In the genomic region with DNA sequence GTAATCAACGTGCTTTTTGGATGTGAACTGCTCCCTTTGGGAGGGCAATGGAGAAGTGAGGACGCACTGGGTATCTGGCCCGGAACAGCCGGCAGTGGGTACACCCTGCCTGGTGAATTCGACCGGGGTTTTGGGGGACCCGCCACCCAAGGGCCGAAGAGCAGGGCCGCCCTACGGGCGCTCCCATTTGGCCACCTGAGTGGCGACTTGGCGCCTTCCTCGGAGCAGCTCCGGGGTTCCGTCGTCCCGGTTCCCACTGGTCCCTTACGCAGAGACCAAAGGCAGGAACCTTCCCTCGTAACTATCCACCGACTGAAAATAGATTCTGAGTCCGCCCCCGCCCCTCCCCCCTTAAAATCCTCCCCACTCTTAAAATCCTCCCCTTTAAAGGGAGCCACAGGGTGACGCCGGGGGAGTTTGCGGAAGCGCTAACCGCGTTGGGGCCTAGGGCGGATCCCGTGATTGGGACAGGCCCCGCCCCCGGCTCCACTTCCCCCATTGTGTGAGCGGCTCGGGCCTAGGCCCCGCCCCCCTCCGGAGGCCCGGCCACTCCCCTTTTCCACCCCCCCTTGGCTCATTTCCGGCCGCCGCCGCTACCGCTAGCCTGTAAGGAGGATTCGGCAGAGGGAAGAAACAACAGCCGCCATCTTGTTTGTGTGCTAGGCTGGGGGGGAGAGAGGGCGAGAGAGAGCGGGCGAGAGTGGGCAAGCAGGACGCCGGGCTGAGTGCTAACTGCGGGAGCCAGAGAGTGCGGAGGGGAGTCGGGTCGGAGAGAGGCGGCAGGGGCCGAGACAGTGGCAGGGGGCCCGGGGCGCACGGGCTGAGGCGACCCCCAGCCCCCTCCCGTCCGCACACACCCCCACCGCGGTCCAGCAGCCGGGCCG, we compare ENCODE assay signal across 8 cellular contexts. TPM values are rescaled to one million over a fixed set of nuclear protein-coding genes. Genes with fewer than 3 reads are reported as not detected.
DNase-seq lines count a peak whose midpoint lies in the region; ATAC-seq and TF ChIP-seq lines count a peak whose summit lies in the region.

No MANE protein-coding gene starts in this region.

- no peaks in the 10 kb centered on the region for H3K27me3 Mint-ChIP-seq in naive thymus-derived CD8-positive, alpha-beta T cell
- H3K27me3 Mint-ChIP-seq in stimulated activated naive B cell treated with anti-CD40 and anti-IgM and Interleukin-4, amounts not matched to agents 10 μg/mL and 1 μg/mL and 100 μg/mL, for 72 hours: no peaks in the 10 kb centered on the region

- CTCF ChIA-PET in RWPE1 (lab: Yijun Ruan, JAX): no interaction called here

- peaks cover 17 to 34% (median 32%) of the 10 kb centered on the region in 4 donors for H3K4me1 Mint-ChIP-seq in naive thymus-derived CD8-positive, alpha-beta T cell
- peaks cover 15 to 31% of the 10 kb centered on the region in 2 donors for H3K4me1 Mint-ChIP-seq in stimulated activated naive B cell treated with anti-CD40 and anti-IgM and Interleukin-4, amounts not matched to agents 10 μg/mL and 1 μg/mL and 100 μg/mL, for 72 hours

- no peak for TF ChIP-seq CTCF in RWPE1 (conservative IDR thresholded peaks at IDR 0.05; ENCODE audit: low read depth)
- no peak for TF ChIP-seq CTCF in fibroblast of mammary gland (conservative IDR thresholded peaks at IDR 0.05; ENCODE audit: control insufficient read depth, insufficient read depth, low read depth, low read length)

- H3K4me3 ChIP-seq in fibroblast of mammary gland (ENCODE audit: control insufficient read depth, low read depth, low read length): peak overlapping the region; percentile 83

- DNase-seq in EH (ENCODE audit: low read depth): peak; percentile 99
- peak; percentile 93 for DNase-seq in H4 (ENCODE audit: low spot score)
- DNase-seq in LoVo (ENCODE audit: low spot score): peak; percentile 99
- peak; percentile 96 for DNase-seq in RWPE1 (ENCODE audit: low spot score)
- peak; percentile 100 for DNase-seq in activated T-helper 9 cell treated with anti-CD3 and anti-CD28 coated beads, Interleukin-2, amount 50 U/mL, for 16 hours (ENCODE audit: low read depth)
- DNase-seq in fibroblast of mammary gland (ENCODE audit: low read depth): peak; percentile 97
- peak; percentile 98 to 100 (median 99) for DNase-seq in naive thymus-derived CD8-positive, alpha-beta T cell
- DNase-seq in stimulated activated naive B cell treated with anti-CD40 and anti-IgM and Interleukin-4, amounts not matched to agents 10 μg/mL and 1 μg/mL and 100 μg/mL, for 72 hours: peak; percentile 98

- POLR2A ChIA-PET in RWPE1 (lab: Yijun Ruan, JAX; ENCODE audit: low non-redundant PET): interaction anchor here (1.5 kb wide), 1 partner anchor 69 kb away, joined by 3 read pairs; no protein-coding TSS in a partner anchor
- POLR2A ChIA-PET in naive thymus-derived CD8-positive, alpha-beta T cell (lab: Charles Lee): interaction anchor here (0.9 to 8.6 kb wide), 10 partner anchors 14 to 356 kb away, joined by 3 to 142 read pairs (median 8); partner anchors contain the start of genes RANGAP1, RBX1, ST13 and TOB2

- no peaks in the 10 kb centered on the region for H3K9me3 Mint-ChIP-seq in naive thymus-derived CD8-positive, alpha-beta T cell
- H3K9me3 Mint-ChIP-seq in stimulated activated naive B cell treated with anti-CD40 and anti-IgM and Interleukin-4, amounts not matched to agents 10 μg/mL and 1 μg/mL and 100 μg/mL, for 72 hours: no peaks in the 10 kb centered on the region

- peak overlapping the region; percentile 99 for H3K27ac ChIP-seq in RWPE1

- peak overlapping the region; percentile 92 to 99 (median 98) for H3K4me3 Mint-ChIP-seq in naive thymus-derived CD8-positive, alpha-beta T cell
- peak overlapping the region; percentile 88 to 97 for H3K4me3 Mint-ChIP-seq in stimulated activated naive B cell treated with anti-CD40 and anti-IgM and Interleukin-4, amounts not matched to agents 10 μg/mL and 1 μg/mL and 100 μg/mL, for 72 hours

- peak overlapping the region; percentile 97 to 99 (median 99) for H3K27ac Mint-ChIP-seq in naive thymus-derived CD8-positive, alpha-beta T cell
- peak overlapping the region; percentile 98 for H3K27ac Mint-ChIP-seq in stimulated activated naive B cell treated with anti-CD40 and anti-IgM and Interleukin-4, amounts not matched to agents 10 μg/mL and 1 μg/mL and 100 μg/mL, for 72 hours

- peak; percentile 79 to 88 for ATAC-seq in naive thymus-derived CD8-positive, alpha-beta T cell
- peak; percentile 87 to 90 for ATAC-seq in stimulated activated naive B cell treated with anti-CD40 and anti-IgM and Interleukin-4, amounts not matched to agents 10 μg/mL and 1 μg/mL and 100 μg/mL, for 72 hours (replicated peaks)

- H3K36me3 Mint-ChIP-seq in naive thymus-derived CD8-positive, alpha-beta T cell: peaks cover 0 to 12% (median 5%) of the 10 kb centered on the region in 3 donors
- peaks cover 17 to 30% of the 10 kb centered on the region in 2 donors for H3K36me3 Mint-ChIP-seq in stimulated activated naive B cell treated with anti-CD40 and anti-IgM and Interleukin-4, amounts not matched to agents 10 μg/mL and 1 μg/mL and 100 μg/mL, for 72 hours

RNA-seq across cellular contexts. Expression of gene EP300, which starts 1.0 kb away (rescaled TPM):
- 27.1 and 30.7 TPM in 2 replicates for total RNA-seq in H4 (2014; rRNA removed; shearing (Covaris generic))
- total RNA-seq in naive thymus-derived CD8-positive, alpha-beta T cell: 100 to 1,000 TPM; 106 to 116 TPM
- polyA plus RNA-seq in naive thymus-derived CD8-positive, alpha-beta T cell: 10 to 100 TPM in 1 of 3 donors, 1 to 10 TPM in 2; 8.3 to 20.3 (median 8.5) TPM

Comparison
In these comparisons a context has a peak if more than half of its experiments do, and no peak if none do; other contexts are left out.
1. Peak in every context shown above with its lines: DNase-seq, ATAC-seq, H3K4me3 ChIP-seq and H3K27ac ChIP-seq.